11 cellular contexts compared by ENCODE assay signal in genomic region chr18:48009116-48009825, GRCh38.
DNase-seq lines count a peak whose midpoint lies in the region; ATAC-seq and TF ChIP-seq lines count a peak whose summit lies in the region.
"Had no signal": no experiment of that assay in that cellular context is flagged by ENCODE, and none has a peak within 500 bp of the region (broad histone marks: within the 10 kb centered on the region; RNA-seq: fewer than 3 reads in every experiment).

No MANE protein-coding gene starts in this region.

- no peaks in the 10 kb centered on the region for H3K9me3 ChIP-seq in MM.1S (replicated peaks; ENCODE audit: insufficient read depth, low read length)
- H3K9me3 ChIP-seq: neutrophil, SJCRH30 had no signal

- H3K9me2 ChIP-seq in MM.1S (replicated peaks; ENCODE audit: insufficient read depth, low read length), result no peaks in the 10 kb centered on the region

- H3F3A ChIP-seq in MM.1S (ENCODE audit: insufficient read depth, low read length), result 0 out of 2 replicates have a peak, but pooled peaks cover 4% of the 10 kb centered on the region

- H3K27ac Mint-ChIP-seq in T-helper 2 cell treated with Interferon-gamma antibody and Interleukin-4, amounts not matched to agents 5 μg/mL and 100 μg/mL, for 36 hours, result no peak overlapping the region
- peak overlapping the region; percentile 40 for H3K27ac Mint-ChIP-seq in dendritic cell treated with granulocyte-macrophage colony-stimulating factor and Interleukin-4, amounts not matched to agents 40 ng/mL and 50 ng/mL, for 4 days
- H3K27ac Mint-ChIP-seq in neural crest cell (ENCODE audit: unreplicated experiment), result no peak overlapping the region

- intact Hi-C loops in dendritic cell treated with granulocyte-macrophage colony-stimulating factor and Interleukin-4, amounts not matched to agents 40 ng/mL and 50 ng/mL, for 4 days (cut with micrococcal nuclease), result no loop called here

- peaks cover 48% of the 10 kb centered on the region for H3K27me3 Mint-ChIP-seq in T-helper 2 cell treated with Interferon-gamma antibody and Interleukin-4, amounts not matched to agents 5 μg/mL and 100 μg/mL, for 36 hours (ENCODE audit: low read depth)
- peaks cover 42% of the 10 kb centered on the region for H3K27me3 Mint-ChIP-seq in dendritic cell treated with granulocyte-macrophage colony-stimulating factor and Interleukin-4, amounts not matched to agents 40 ng/mL and 50 ng/mL, for 4 days
- peaks cover 19% of the 10 kb centered on the region for H3K27me3 Mint-ChIP-seq in neural crest cell (ENCODE audit: low read depth)

- no peak overlapping the region for H3K9ac ChIP-seq in MM.1S (ENCODE audit: low read length)

- ATAC-seq in HG03378 (IDR thresholded peaks at IDR 0.05; ENCODE audit: unreplicated experiment), result no peak

- H3K27me3 ChIP-seq in MM.1S (replicated peaks; ENCODE audit: insufficient read depth, low read length), result no peaks in the 10 kb centered on the region
- H3K27me3 ChIP-seq: SJCRH30 had no signal

- H3K4me1 Mint-ChIP-seq in T-helper 2 cell treated with Interferon-gamma antibody and Interleukin-4, amounts not matched to agents 5 μg/mL and 100 μg/mL, for 36 hours (ENCODE audit: low read depth), result peaks cover 4% of the 10 kb centered on the region
- peaks cover 5% of the 10 kb centered on the region for H3K4me1 Mint-ChIP-seq in dendritic cell treated with granulocyte-macrophage colony-stimulating factor and Interleukin-4, amounts not matched to agents 40 ng/mL and 50 ng/mL, for 4 days (ENCODE audit: low read depth)
- peaks cover 14% of the 10 kb centered on the region for H3K4me1 Mint-ChIP-seq in neural crest cell

- no peaks in the 10 kb centered on the region for H3K36me3 ChIP-seq in MM.1S (replicated peaks; ENCODE audit: insufficient read depth, low read length)
- H3K36me3 ChIP-seq: cardiac muscle cell, neutrophil, SJCRH30 had no signal

- H3K27ac ChIP-seq in MM.1S (ENCODE audit: low read length), result no peak overlapping the region
- H3K27ac ChIP-seq: cardiac muscle cell, neutrophil, SJCRH30 had no signal

- no peak overlapping the region for H2AFZ ChIP-seq in MM.1S (ENCODE audit: low read length)

- H3K4me1 ChIP-seq in MM.1S (ENCODE audit: low read length), result peaks cover 3% of the 10 kb centered on the region; the same call in 1 of the 2 replicates

- DNase-seq in T-helper 2 cell treated with Interferon-gamma antibody and Interleukin-4, amounts not matched to agents 5 μg/mL and 100 μg/mL, for 36 hours (ENCODE audit: low spot score), result no peak
- DNase-seq in T-helper 2 cell (no peak), MM.1S (no peak), neural crest cell (ENCODE audit: low read depth, low spot score) (no peak), nucleus accumbens (lab: John Stamatoyannopoulos, UW) (no peak), ureter (ENCODE audit: low spot score) (no peak)
- DNase-seq: SJCRH30 had no signal

- peak overlapping the region; percentile 99; the same call in 1 of the 2 replicates for H3K4me2 ChIP-seq in MM.1S (ENCODE audit: low read depth, low read length)

- TF ChIP-seq CTCF in MM.1S (IDR thresholded peaks at IDR 0.05; ENCODE audit: low read length) (no peak), neural crest cell (conservative IDR thresholded peaks at IDR 0.05) (no peak)

- H3K79me2 ChIP-seq in MM.1S (ENCODE audit: low read length), result no peaks in the 10 kb centered on the region

- H3K4me3 ChIP-seq in MM.1S (ENCODE audit: low read length), result no peak overlapping the region
- H3K4me3 ChIP-seq: SJCRH30 had no signal

- no peaks in the 10 kb centered on the region for H3K36me3 Mint-ChIP-seq in T-helper 2 cell treated with Interferon-gamma antibody and Interleukin-4, amounts not matched to agents 5 μg/mL and 100 μg/mL, for 36 hours (ENCODE audit: low read depth)
- H3K36me3 Mint-ChIP-seq in dendritic cell treated with granulocyte-macrophage colony-stimulating factor and Interleukin-4, amounts not matched to agents 40 ng/mL and 50 ng/mL, for 4 days (ENCODE audit: low read depth), result no peaks in the 10 kb centered on the region
- H3K36me3 Mint-ChIP-seq in neural crest cell (ENCODE audit: low read depth), result no peaks in the 10 kb centered on the region

- no peaks in the 10 kb centered on the region for H3K9me3 Mint-ChIP-seq in T-helper 2 cell treated with Interferon-gamma antibody and Interleukin-4, amounts not matched to agents 5 μg/mL and 100 μg/mL, for 36 hours
- no peaks in the 10 kb centered on the region for H3K9me3 Mint-ChIP-seq in dendritic cell treated with granulocyte-macrophage colony-stimulating factor and Interleukin-4, amounts not matched to agents 40 ng/mL and 50 ng/mL, for 4 days
- H3K9me3 Mint-ChIP-seq in neural crest cell, result no peaks in the 10 kb centered on the region

- H4K20me1 ChIP-seq in MM.1S (ENCODE audit: insufficient read depth, low read length), result no peaks in the 10 kb centered on the region

- peak overlapping the region; percentile 74 for H3K4me3 Mint-ChIP-seq in T-helper 2 cell treated with Interferon-gamma antibody and Interleukin-4, amounts not matched to agents 5 μg/mL and 100 μg/mL, for 36 hours
- H3K4me3 Mint-ChIP-seq in dendritic cell treated with granulocyte-macrophage colony-stimulating factor and Interleukin-4, amounts not matched to agents 40 ng/mL and 50 ng/mL, for 4 days, result no peak overlapping the region
- peak overlapping the region; percentile 84 for H3K4me3 Mint-ChIP-seq in neural crest cell
